10 cellular contexts compared by ENCODE assay signal in the genomic region with DNA sequence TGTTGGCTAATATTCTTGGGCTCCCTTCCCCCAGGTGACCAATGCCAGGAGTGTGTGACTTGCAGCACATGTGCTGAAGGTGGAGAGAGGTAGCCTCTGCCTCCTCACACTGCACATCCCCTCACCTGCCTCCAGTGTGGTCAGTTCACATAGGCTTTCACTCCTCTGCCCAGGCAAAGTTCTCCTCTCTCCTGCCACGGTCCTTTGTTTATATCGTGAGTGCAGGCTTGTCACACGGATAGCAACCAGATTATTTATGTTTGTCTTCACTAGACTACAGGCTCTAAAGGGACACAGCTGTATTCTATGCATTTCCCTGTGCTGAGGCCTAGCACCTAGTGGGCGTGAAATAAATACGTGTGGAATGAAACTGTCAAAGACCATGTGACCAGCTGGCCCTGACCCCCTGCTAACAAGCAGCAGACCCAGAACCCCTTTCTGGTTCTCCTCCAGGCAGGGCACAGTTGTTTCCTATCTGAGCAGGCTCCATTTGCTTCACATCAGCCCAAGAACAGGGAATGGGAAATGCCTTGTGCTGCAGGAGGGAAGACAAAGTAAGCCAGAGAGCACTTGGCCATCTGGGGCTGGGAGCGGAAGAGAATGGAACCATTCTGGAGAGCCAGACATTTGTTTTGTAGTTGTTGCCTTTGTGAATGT. TPM values are rescaled to one million over a fixed set of nuclear protein-coding genes. Genes with fewer than 3 reads are reported as not detected.
A peak's percentile ranks its signal among the peaks of the same experiment; 100 is the strongest.
DNase-seq lines count a peak whose midpoint lies in the region; ATAC-seq and TF ChIP-seq lines count a peak whose summit lies in the region.
"Had no signal": no experiment of that assay in that cellular context is flagged by ENCODE, and none has a peak within 500 bp of the region (broad histone marks: within the 10 kb centered on the region; RNA-seq: fewer than 3 reads in every experiment).

No MANE protein-coding gene starts in this region.

- H3K36me3 ChIP-seq in HUES48 (ENCODE audit: control insufficient read depth, insufficient read depth, low read length), result no peaks in the 10 kb centered on the region
- no peaks in the 10 kb centered on the region for H3K36me3 ChIP-seq in brain microvascular endothelial cell (replicated peaks)
- H3K36me3 ChIP-seq: ascending aorta had no signal

- no peaks in the 10 kb centered on the region for H3K27me3 ChIP-seq in HUES48 (ENCODE audit: control insufficient read depth, insufficient read depth, low read length)
- no peaks in the 10 kb centered on the region for H3K27me3 ChIP-seq in brain microvascular endothelial cell (replicated peaks)
- H3K27me3 ChIP-seq: ascending aorta had no signal

- in situ Hi-C loops in brain microvascular endothelial cell (cut with HindIII; ENCODE audit: low pct_ligation_motif_present, low sequenced_read_pairs), result no loop called here

- H3K4me3 ChIP-seq in HUES48 (ENCODE audit: low read depth, low read length), result peak overlapping the region; percentile 30
- H3K4me3 ChIP-seq in brain microvascular endothelial cell (ENCODE audit: low read depth, low read length), result no peak overlapping the region
- H3K4me3 ChIP-seq: ascending aorta had no signal

- no peaks in the 10 kb centered on the region for H3K9me3 ChIP-seq in HUES48 (ENCODE audit: control insufficient read depth, insufficient read depth, low read length)
- H3K9me3 ChIP-seq: ascending aorta had no signal

- no peak for TF ChIP-seq CTCF in brain microvascular endothelial cell (IDR thresholded peaks at IDR 0.05; ENCODE audit: low read depth, low read length, missing control alignments)

- H3K27ac ChIP-seq in HUES48 (ENCODE audit: low read depth, low read length), result peak overlapping the region; percentile 98
- peak overlapping the region; percentile 2 for H3K27ac ChIP-seq in brain microvascular endothelial cell
- peak overlapping the region; percentile 76 for H3K27ac ChIP-seq in temporal lobe (ENCODE audit: low read depth, low read length)
- H3K27ac ChIP-seq: ascending aorta had no signal

- no peak for DNase-seq in brain microvascular endothelial cell
- peak; percentile 35 for DNase-seq in kidney tubule cell (ENCODE audit: low spot score)
- DNase-seq in CD1c-positive myeloid dendritic cell (ENCODE audit: extremely low spot score), result no peak
- DNase-seq: NCI-H1694 treated with DMSO at 0.1 percent for 48 hours had no signal

- H3K9ac ChIP-seq in HUES48 (ENCODE audit: low read depth, low read length), result peak overlapping the region; percentile 38

- ATAC-seq in HG03354 (IDR thresholded peaks at IDR 0.05; ENCODE audit: poor library complexity, severe bottlenecking, unreplicated experiment) (no peak), HG03045 (IDR thresholded peaks at IDR 0.05; ENCODE audit: unreplicated experiment) (no peak)

- peaks cover 46% of the 10 kb centered on the region for H3K4me1 ChIP-seq in HUES48 (ENCODE audit: control insufficient read depth, insufficient read depth, low read length)

RNA-seq across cellular contexts. Expression of a gene that starts 42.3 kb away (rescaled TPM):
- 0.25 TPM for total RNA-seq in temporal lobe

RNA-seq across cellular contexts. Expression of a gene that starts 45.5 kb away (rescaled TPM):
- not detected for total RNA-seq in temporal lobe
- total RNA-seq: ascending aorta, kidney epithelial cell had no signal

RNA-seq across cellular contexts. Expression of a gene that starts 56.3 kb away (rescaled TPM):
- not detected for total RNA-seq in temporal lobe
- total RNA-seq: ascending aorta, kidney epithelial cell had no signal

Comparison
In these comparisons a context has a peak if more than half of its experiments do, and no peak if none do; other contexts are left out.
1. H3K27ac ChIP-seq: peak in every context shown above with its lines; median percentile 98 in HUES48; 76 in temporal lobe; 2 in brain microvascular endothelial cell.